ENCODE assay signal across 19 cellular contexts in genomic region chr5:172403822-172404221, GRCh38. TPM values are rescaled to one million over a fixed set of nuclear protein-coding genes. Genes with fewer than 3 reads are reported as not detected.
DNase-seq lines count a peak whose midpoint lies in the region; ATAC-seq, FAIRE-seq and TF ChIP-seq lines count a peak whose summit lies in the region.
"Had no signal": no experiment of that assay in that cellular context is flagged by ENCODE, and none has a peak within 500 bp of the region (broad histone marks: within the 10 kb centered on the region; RNA-seq: fewer than 3 reads in every experiment).

No MANE protein-coding gene starts in this region.

- H4K8ac ChIP-seq in H9 (replicated peaks; ENCODE audit: insufficient read length, low read depth, low read length): no peak overlapping the region

- H3T11ph ChIP-seq in H9 (ENCODE audit: low read length): no peak overlapping the region

- H3K27ac ChIP-seq in H9 (ENCODE audit: insufficient read length, low read depth, low read length) (no peak overlapping the region), esophagus muscularis mucosa (replicated peaks in 1 of 4) (peak overlapping the region; percentile 76 to 92 (median 88)), mesodermal cell (ENCODE audit: low read depth, low read length, severe bottlenecking) (peak overlapping the region; percentile 74), stomach (peak overlapping the region in 4 of 5 donors; percentile 63 to 89 (median 80))
- H3K27ac ChIP-seq: KMS-11 had no signal

- H3K36me3 ChIP-seq in esophagus muscularis mucosa: peaks cover 0 to 21% (median 9%) of the 10 kb centered on the region in 4 donors
- peaks cover 81% of the 10 kb centered on the region for H3K36me3 ChIP-seq in mesodermal cell (ENCODE audit: control insufficient read depth, insufficient read depth, low read length)
- H3K36me3 ChIP-seq in stomach: peaks cover 6 to 30% (median 24%) of the 10 kb centered on the region in 4 donors

- H3K36me3 Mint-ChIP-seq in H9 (ENCODE audit: insufficient read depth in 1 of 3, low read depth in 3 of 3): peaks cover 41 to 55% (median 43%) of the 10 kb centered on the region in 3 experiments

- peaks cover 44 to 47% of the 10 kb centered on the region in 2 experiments for H3K4me1 Mint-ChIP-seq in H9

- H3K4me1 ChIP-seq in H9 (ENCODE audit: insufficient read depth, low read length): peaks cover 7% of the 10 kb centered on the region; the same call in 1 of the 2 replicates
- peaks cover 16 to 74% (median 58%) of the 10 kb centered on the region in 4 donors for H3K4me1 ChIP-seq in esophagus muscularis mucosa
- peaks cover 12% of the 10 kb centered on the region for H3K4me1 ChIP-seq in mesodermal cell (ENCODE audit: control insufficient read depth, insufficient read depth, low read length, poor library complexity, severe bottlenecking)
- H3K4me1 ChIP-seq in stomach: peaks cover 10 to 62% (median 36%) of the 10 kb centered on the region in 4 donors
- H3K4me1 ChIP-seq: Caco-2 had no signal

- no peak overlapping the region for H2AFZ ChIP-seq in H9 (ENCODE audit: low read length)

- no peak overlapping the region for H3K4me3 Mint-ChIP-seq in H9
- H3K4me3 Mint-ChIP-seq: activated T-cell treated with anti-CD3 and anti-CD28 coated beads, Interleukin-2, amount 50 U/mL, for 4 hours had no signal

- no peak overlapping the region for H2BK15ac ChIP-seq in H9 (ENCODE audit: low read depth, low read length)

- H2BK120ac ChIP-seq in H9 (ENCODE audit: low read depth, low read length, poor library complexity, severe bottlenecking): no peak overlapping the region

- H3K9me3 ChIP-seq in H9 (ENCODE audit: control insufficient read depth, low read depth, low read length): no peaks in the 10 kb centered on the region
- H3K9me3 ChIP-seq in esophagus muscularis mucosa: no peaks in the 10 kb centered on the region
- peaks cover 5% of the 10 kb centered on the region for H3K9me3 ChIP-seq in mesodermal cell (ENCODE audit: control insufficient read depth, low read length)
- H3K9me3 ChIP-seq in stomach: no peaks in the 10 kb centered on the region
- H3K9me3 ChIP-seq: Caco-2 had no signal

- H3K4ac ChIP-seq in H9 (ENCODE audit: low read depth, low read length): no peak overlapping the region

- TF ChIP-seq CTCF in H9 (conservative IDR thresholded peaks at IDR 0.05): no peak
- TF ChIP-seq CTCF in esophagus muscularis mucosa (IDR thresholded peaks at IDR 0.05): no peak
- no peak for TF ChIP-seq CTCF in stomach (IDR thresholded peaks at IDR 0.05)

- no peaks in the 10 kb centered on the region for H3K79me1 ChIP-seq in H9 (ENCODE audit: insufficient read depth, low read depth, low read length, poor library complexity, severe bottlenecking)

- H2AK5ac ChIP-seq in H9 (ENCODE audit: insufficient read length, low read length): no peak overlapping the region

- H2BK20ac ChIP-seq in H9 (ENCODE audit: low read depth, low read length, poor library complexity, severe bottlenecking): no peak overlapping the region

- no CpG with 5 or more reads among the region's 7 CpGs for WGBS in H9 (ENCODE audit: extremely low coverage, insufficient read length, low lambda C conversion rate)
- WGBS in esophagus muscularis mucosa: 33% methylated on average over 7 of the region's 7 CpGs
- 92 to 94% methylated on average over 6 of the region's 7 CpGs for WGBS in mesodermal cell (ENCODE audit: insufficient coverage in 2 of 2), 2 experiments
- WGBS in stomach, 5 donors: 58 to 85% (median 80%) methylated on average over 6 to 7 of the region's 7 CpGs

- TF ChIP-seq POLR2A in esophagus muscularis mucosa (IDR thresholded peaks at IDR 0.05; ENCODE audit: low read depth) (no peak), stomach (IDR thresholded peaks at IDR 0.05) (no peak)

- intact Hi-C loops in esophagus muscularis mucosa (cut with DNase I) (no loop called here), stomach (cut with DNase I; ENCODE audit: low total_unique reads) (no loop called here)

- no peak overlapping the region for H3K4me2 ChIP-seq in H9 (ENCODE audit: insufficient read depth, insufficient read length, low read length)
- H3K4me2 ChIP-seq: KMS-11 had no signal

- H4K20me1 ChIP-seq in H9 (ENCODE audit: control insufficient read depth, insufficient read depth, insufficient read length): no peaks in the 10 kb centered on the region

- H3K27ac Mint-ChIP-seq in H9: peak overlapping the region; percentile 88 to 97 (median 94); a peak in 6 of 7 replicates

- H4K5ac ChIP-seq in H9 (ENCODE audit: insufficient read length, low read depth, low read length): no peak overlapping the region

- H3K27me3 ChIP-seq in H9 (ENCODE audit: insufficient read depth, low read length): no peaks in the 10 kb centered on the region
- no peaks in the 10 kb centered on the region for H3K27me3 ChIP-seq in esophagus muscularis mucosa
- no peaks in the 10 kb centered on the region for H3K27me3 ChIP-seq in stomach

- H2BK5ac ChIP-seq in H9 (ENCODE audit: insufficient read length, low read length): no peak overlapping the region

- H3K14ac ChIP-seq in H9 (ENCODE audit: insufficient read depth, low read length): peak overlapping the region; percentile 77; the same call in 1 of the 2 replicates

- no peak overlapping the region for H2BK12ac ChIP-seq in H9 (ENCODE audit: insufficient read length, low read depth, low read length)

- DNase-seq in H9 (no peak), esophagus muscularis mucosa (ENCODE audit: extremely low spot score) (no peak), stomach (no peak), NCI-H748 treated with DMSO at 0.1 percent for 48 hours (lab: John Stamatoyannopoulos, UW) (no peak), urothelium cell line (ENCODE audit: low spot score) (no peak), NCI-H2227 treated with DMSO at 0.1 percent for 48 hours (lab: John Stamatoyannopoulos, UW) (no peak)
- DNase-seq: activated CD4-positive, alpha-beta T cell treated with anti-CD3 and anti-CD28 coated beads for 48 hours; activated T-cell treated with anti-CD3 and anti-CD28 coated beads, Interleukin-2, amount 50 U/mL, for 4 hours; Caco-2; dermis blood vessel endothelial cell; GDM1; NCI-H526; stimulated activated CD4-positive, alpha-beta T cell treated with anti-CD3 and anti-CD28 coated beads, Interleukin-2, amount 100 ng/mL, for 24 hours; stimulated activated CD8-positive, alpha-beta memory T cell treated with anti-CD3 and anti-CD28 coated beads, Interleukin-4, amount 100 ng/mL, for 48 hours; T1000 had no signal

- no peaks in the 10 kb centered on the region for H3K23me2 ChIP-seq in H9 (ENCODE audit: insufficient read length, low read depth, low read length, poor library complexity, severe bottlenecking)

- FAIRE-seq in urothelium cell line (lab: Jason Lieb, UNC): no peak

- no peak overlapping the region for H3K18ac ChIP-seq in H9 (ENCODE audit: insufficient read length, low read depth, low read length)

- H3K56ac ChIP-seq in H9 (ENCODE audit: insufficient read length, low read depth, low read length): no peak overlapping the region

- peaks cover 0 to under 1% of the 10 kb centered on the region in 2 experiments; a peak in 1 of 5 replicates for H3K9me3 Mint-ChIP-seq in H9
- H3K9me3 Mint-ChIP-seq: activated T-cell treated with anti-CD3 and anti-CD28 coated beads, Interleukin-2, amount 50 U/mL, for 4 hours had no signal

- no peak overlapping the region for H4K91ac ChIP-seq in H9 (ENCODE audit: insufficient read length, low read depth, low read length)

- no peaks in the 10 kb centered on the region for H3K79me2 ChIP-seq in H9 (ENCODE audit: insufficient read depth, low read length)

- no peak for ATAC-seq in GM21717 (IDR thresholded peaks at IDR 0.05; ENCODE audit: unreplicated experiment)
- ATAC-seq: activated T-cell treated with anti-CD3 and anti-CD28 coated beads, Interleukin-2, amount 50 U/mL, for 4 hours had no signal

- H3K23ac ChIP-seq in H9 (ENCODE audit: insufficient read length, low read depth, low read length): no peak overlapping the region

- TF ChIP-seq EP300 in esophagus muscularis mucosa (IDR thresholded peaks at IDR 0.05): no peak
- TF ChIP-seq EP300 in stomach (IDR thresholded peaks at IDR 0.05): no peak

- H3K4me3 ChIP-seq in esophagus muscularis mucosa: no peak overlapping the region
- H3K4me3 ChIP-seq in mesodermal cell (ENCODE audit: extremely low read depth, insufficient read depth, low read length, poor library complexity, severe bottlenecking): no peak overlapping the region
- H3K4me3 ChIP-seq in stomach: no peak overlapping the region

- H3K9ac ChIP-seq in H9 (ENCODE audit: extremely low read depth, insufficient read length, low read length): no peak overlapping the region
- H3K9ac ChIP-seq: KMS-11 had no signal

- no peaks in the 10 kb centered on the region for H3K27me3 Mint-ChIP-seq in H9 (ENCODE audit: low read depth)
- H3K27me3 Mint-ChIP-seq: progenitor cell of endocrine pancreas had no signal

RNA-seq across cellular contexts. Expression of gene SH3PXD2B, which starts 50.5 kb away (rescaled TPM):
- total RNA-seq in H9 (2021) (48.1 and 49.0 TPM in 2 replicates), esophagus muscularis mucosa (10 to 100 TPM; 41.5 to 66.5 (median 49.2) TPM), stomach (10 to 100 TPM in 4 of 5 donors, 1 to 10 TPM in 1; 7.2 to 63.0 (median 35.1) TPM)
- 42.2 TPM for polyA plus RNA-seq in mesodermal cell (2013, experiment 1 of 2)
- polyA plus RNA-seq in mesodermal cell (2013, experiment 2 of 2): 36.2 TPM
- polyA plus RNA-seq in stomach: 10 to 100 TPM in 1 of 3 donors, 1 to 10 TPM in 2; 6.7 to 15.8 (median 7.4) TPM
